Comparison of ENCODE assay signal across 31 cellular contexts in genomic region chr10:122568551-122568950, GRCh38. TPM values are rescaled to one million over a fixed set of nuclear protein-coding genes. Genes with fewer than 3 reads are reported as not detected.
"Had no signal": no experiment of that assay in that cellular context is flagged by ENCODE, and none has a peak within 500 bp of the region (broad histone marks: within the 10 kb centered on the region; RNA-seq: fewer than 3 reads in every experiment).

No MANE protein-coding gene starts in this region.

- H3K27ac ChIP-seq: neutrophil, pancreas, psoas muscle, right lobe of liver, sigmoid colon, suprapubic skin, testis, tibial artery, transverse colon, upper lobe of right lung, vagina had no signal

- H3K9me3 Mint-ChIP-seq: naive thymus-derived CD8-positive, alpha-beta T cell; natural killer cell treated with Interleukin-12 subunit alpha and Interleukin-12 subunit beta and Interleukin-15 and Interleukin-18, amount 100 ng/mL, for 72 hours; nephron progenitor cell; stimulated activated memory B cell treated with anti-CD40 and anti-IgM and Interleukin-4, amounts not matched to agents 10 μg/mL and 1 μg/mL and 100 μg/mL, for 72 hours; stimulated activated naive CD8-positive, alpha-beta T cell treated with anti-CD3 and anti-CD28 coated beads, Interleukin-15, Interleukin-2, amounts not matched to agents 100 ng/mL and 50 ng/mL, for 24 hours; type B pancreatic cell had no signal

- ATAC-seq: naive thymus-derived CD8-positive, alpha-beta T cell; pancreas; psoas muscle; right cardiac atrium; right lobe of liver; stimulated activated memory B cell treated with anti-CD40 and anti-IgM and Interleukin-4, amounts not matched to agents 10 μg/mL and 1 μg/mL and 100 μg/mL, for 72 hours; upper lobe of right lung had no signal

- H3K27me3 ChIP-seq: pancreas, right lobe of liver, sigmoid colon, testis, tibial artery, transverse colon, upper lobe of right lung, vagina had no signal

- H3K4me1 ChIP-seq: pancreas, psoas muscle, right lobe of liver, testis, upper lobe of right lung had no signal

- H3K4me1 Mint-ChIP-seq: naive B cell; nephron progenitor cell; stimulated activated memory B cell treated with anti-CD40 and anti-IgM and Interleukin-4, amounts not matched to agents 10 μg/mL and 1 μg/mL and 100 μg/mL, for 72 hours had no signal

- H3K36me3 Mint-ChIP-seq: naive B cell; naive thymus-derived CD8-positive, alpha-beta T cell; natural killer cell treated with Interleukin-12 subunit alpha and Interleukin-12 subunit beta and Interleukin-15 and Interleukin-18, amount 100 ng/mL, for 72 hours; stimulated activated memory B cell treated with anti-CD40 and anti-IgM and Interleukin-4, amounts not matched to agents 10 μg/mL and 1 μg/mL and 100 μg/mL, for 72 hours; type B pancreatic cell had no signal

- H3K27ac Mint-ChIP-seq: naive B cell; natural killer cell treated with Interleukin-12 subunit alpha and Interleukin-12 subunit beta and Interleukin-15 and Interleukin-18, amount 100 ng/mL, for 72 hours; nephron progenitor cell; progenitor cell of endocrine pancreas; stimulated activated memory B cell treated with anti-CD40 and anti-IgM and Interleukin-4, amounts not matched to agents 10 μg/mL and 1 μg/mL and 100 μg/mL, for 72 hours; stimulated activated naive CD8-positive, alpha-beta T cell treated with anti-CD3 and anti-CD28 coated beads, Interleukin-15, Interleukin-2, amounts not matched to agents 100 ng/mL and 50 ng/mL, for 24 hours; type B pancreatic cell had no signal

- H3K4me3 ChIP-seq: pancreas, psoas muscle, right lobe of liver, sigmoid colon, suprapubic skin, testis, tibial artery, transverse colon, upper lobe of right lung, vagina had no signal

- H3K36me3 ChIP-seq: neutrophil, pancreas, right lobe of liver, sigmoid colon, suprapubic skin, tibial artery, transverse colon, upper lobe of right lung, vagina had no signal

- H3K9me3 ChIP-seq: neutrophil, pancreas, psoas muscle, right lobe of liver, sigmoid colon, suprapubic skin, testis, tibial artery, transverse colon, upper lobe of right lung, vagina had no signal

- FAIRE-seq: pancreas, small intestine had no signal

- DNase-seq: naive B cell; nephron progenitor cell; nucleus accumbens; pancreas; right cardiac atrium; right lobe of liver; small intestine; stimulated activated CD4-positive, alpha-beta T cell treated with anti-CD3 and anti-CD28 coated beads, Interleukin-12 subunit alpha, Interleukin-12 subunit beta, amount 100 ng/mL, for 4 hours; stimulated activated CD4-positive, alpha-beta T cell treated with anti-CD3 and anti-CD28 coated beads, Interleukin-1b, Interleukin-23, amount 100 ng/mL, for 48 hours; stimulated activated CD4-positive, alpha-beta T cell treated with anti-CD3 and anti-CD28 coated beads, Interleukin-4, amount 100 ng/mL, for 1 hour; stimulated activated CD4-positive, alpha-beta T cell treated with anti-CD3 and anti-CD28 coated beads, Interleukin-4, amount 100 ng/mL, for 4 hours; stimulated activated CD8-positive, alpha-beta memory T cell treated with anti-CD3 and anti-CD28 coated beads, Interleukin-4, amount 100 ng/mL, for 48 hours; stimulated activated naive CD4-positive, alpha-beta T cell; substantia nigra; testis; tibial artery; transverse colon; upper lobe of right lung had no signal

- H3K4me3 Mint-ChIP-seq: naive thymus-derived CD8-positive, alpha-beta T cell; natural killer cell treated with Interleukin-12 subunit alpha and Interleukin-12 subunit beta and Interleukin-15 and Interleukin-18, amount 100 ng/mL, for 72 hours; nephron progenitor cell; neural crest cell; stimulated activated memory B cell treated with anti-CD40 and anti-IgM and Interleukin-4, amounts not matched to agents 10 μg/mL and 1 μg/mL and 100 μg/mL, for 72 hours; stimulated activated naive CD8-positive, alpha-beta T cell treated with anti-CD3 and anti-CD28 coated beads, Interleukin-15, Interleukin-2, amounts not matched to agents 100 ng/mL and 50 ng/mL, for 24 hours; type B pancreatic cell had no signal

RNA-seq across cellular contexts. Expression of gene DMBT1, which starts 8.0 kb away (rescaled TPM):
- total RNA-seq: naive thymus-derived CD8-positive, alpha-beta T cell; natural killer cell treated with Interleukin-12 subunit alpha and Interleukin-12 subunit beta and Interleukin-15 and Interleukin-18, amount 100 ng/mL, for 72 hours; neural crest cell; skeletal muscle tissue; vagina had no signal
- polyA plus RNA-seq: naive thymus-derived CD8-positive, alpha-beta T cell had no signal
